ENCODE assay signal across 10 cellular contexts in genomic region chrX:129754266-129755024, GRCh38. TPM values are rescaled to one million over a fixed set of nuclear protein-coding genes. Genes with fewer than 3 reads are reported as not detected.
DNase-seq lines count a peak whose midpoint lies in the region; ATAC-seq and TF ChIP-seq lines count a peak whose summit lies in the region.
"Had no signal": no experiment of that assay in that cellular context is flagged by ENCODE, and none has a peak within 500 bp of the region (broad histone marks: within the 10 kb centered on the region; RNA-seq: fewer than 3 reads in every experiment).

No MANE protein-coding gene starts in this region.

- H3K9ac ChIP-seq in H9 (ENCODE audit: extremely low read depth, insufficient read length, low read length) (no peak overlapping the region), mesendoderm (ENCODE audit: low read length) (no peak overlapping the region)

- CTCF ChIA-PET in CD4-positive, alpha-beta T cell (lab: Charles Lee), result interaction anchor here (0.9 kb wide), 1 partner anchor 76 kb away, joined by 3 read pairs; no protein-coding TSS in a partner anchor

- WGBS in H9 (ENCODE audit: extremely low coverage, insufficient read length, low lambda C conversion rate), result no CpG with 5 or more reads among the region's 22 CpGs
- WGBS in mesendoderm (ENCODE audit: extremely low coverage, insufficient coverage, low lambda C conversion rate), result no CpG with 5 or more reads among the region's 22 CpGs

- H3K27me3 Mint-ChIP-seq in CD4-positive, alpha-beta T cell, result no peaks in the 10 kb centered on the region
- peaks cover 7% of the 10 kb centered on the region for H3K27me3 Mint-ChIP-seq in H9 (ENCODE audit: low read depth)
- H3K27me3 Mint-ChIP-seq in activated T-helper 17 cell treated with anti-CD3 and anti-CD28 coated beads, Interleukin-2, amount 50 U/mL, for 72 hours, result no peaks in the 10 kb centered on the region

- no peak for ATAC-seq in CD4-positive, alpha-beta T cell (ENCODE audit: poor library complexity)
- ATAC-seq in activated T-helper 17 cell treated with anti-CD3 and anti-CD28 coated beads, Interleukin-2, amount 50 U/mL, for 72 hours (replicated peaks), result no peak
- ATAC-seq in GM21619 (IDR thresholded peaks at IDR 0.05; ENCODE audit: unreplicated experiment) (no peak), HG03342 (IDR thresholded peaks at IDR 0.05; ENCODE audit: unreplicated experiment) (no peak)

- no peaks in the 10 kb centered on the region for H3K9me3 ChIP-seq in CD4-positive, alpha-beta T cell (ENCODE audit: control insufficient read depth, low read length)
- peaks cover 15% of the 10 kb centered on the region for H3K9me3 ChIP-seq in H9 (ENCODE audit: control insufficient read depth, low read depth, low read length)
- H3K9me3 ChIP-seq: HAP-1 had no signal

- no peak overlapping the region for H3T11ph ChIP-seq in H9 (ENCODE audit: low read length)

- H2AK5ac ChIP-seq in H9 (ENCODE audit: insufficient read length, low read length) (no peak overlapping the region), mesendoderm (ENCODE audit: low read length) (no peak overlapping the region)

- no peak for DNase-seq in CD4-positive, alpha-beta T cell
- DNase-seq in H9 (peak; percentile 62), mesendoderm (peak; percentile 48), NCI-H1930 (lab: John Stamatoyannopoulos, UW) (no peak)
- no peak for DNase-seq in effector CD8-positive, alpha-beta T cell (lab: John Stamatoyannopoulos, UW)
- DNase-seq: NCI-H524 treated with DMSO at 0.1 percent for 48 hours had no signal

- H3K79me1 ChIP-seq in H9 (ENCODE audit: insufficient read depth, low read depth, low read length, poor library complexity, severe bottlenecking) (no peaks in the 10 kb centered on the region), mesendoderm (ENCODE audit: low read length) (no peaks in the 10 kb centered on the region)

- peaks cover 58% of the 10 kb centered on the region for H3K4me1 Mint-ChIP-seq in CD4-positive, alpha-beta T cell (ENCODE audit: low read depth)
- H3K4me1 Mint-ChIP-seq in H9, result peaks cover 5 to 15% of the 10 kb centered on the region in 2 experiments
- no peaks in the 10 kb centered on the region for H3K4me1 Mint-ChIP-seq in activated T-helper 17 cell treated with anti-CD3 and anti-CD28 coated beads, Interleukin-2, amount 50 U/mL, for 72 hours

- no peaks in the 10 kb centered on the region for H3K79me2 ChIP-seq in H9 (ENCODE audit: insufficient read depth, low read length)
- H3K79me2 ChIP-seq in mesendoderm (ENCODE audit: control insufficient read depth, insufficient read depth, low read length), result no peaks in the 10 kb centered on the region

- peak overlapping the region; percentile 12 for H3K4me3 Mint-ChIP-seq in CD4-positive, alpha-beta T cell
- no peak overlapping the region for H3K4me3 Mint-ChIP-seq in H9
- H3K4me3 Mint-ChIP-seq in activated T-helper 17 cell treated with anti-CD3 and anti-CD28 coated beads, Interleukin-2, amount 50 U/mL, for 72 hours, result peak overlapping the region; percentile 30

- H4K8ac ChIP-seq in H9 (replicated peaks; ENCODE audit: insufficient read length, low read depth, low read length), result no peak overlapping the region
- no peak overlapping the region for H4K8ac ChIP-seq in mesendoderm (ENCODE audit: low read depth, low read length)

- H3K36me3 ChIP-seq in mesendoderm (ENCODE audit: control insufficient read depth, insufficient read depth, low read length), result no peaks in the 10 kb centered on the region
- H3K36me3 ChIP-seq: HAP-1 had no signal

- H2BK15ac ChIP-seq in H9 (ENCODE audit: low read depth, low read length) (no peak overlapping the region), mesendoderm (replicated peaks; ENCODE audit: low read depth) (no peak overlapping the region)

- no peak overlapping the region for H3K14ac ChIP-seq in H9 (ENCODE audit: insufficient read depth, low read length)

- H3K4me2 ChIP-seq in H9 (ENCODE audit: insufficient read depth, insufficient read length, low read length) (no peak overlapping the region), mesendoderm (ENCODE audit: low read length) (no peak overlapping the region)

- H4K5ac ChIP-seq in H9 (ENCODE audit: insufficient read length, low read depth, low read length), result peak overlapping the region; percentile 12
- H4K5ac ChIP-seq in mesendoderm (ENCODE audit: low read length), result no peak overlapping the region

- H3K18ac ChIP-seq in H9 (ENCODE audit: insufficient read length, low read depth, low read length) (no peak overlapping the region), mesendoderm (ENCODE audit: low read length) (no peak overlapping the region)

- no peak overlapping the region for H2BK20ac ChIP-seq in H9 (ENCODE audit: low read depth, low read length, poor library complexity, severe bottlenecking)

- no peak overlapping the region for H3K4me3 ChIP-seq in mesendoderm (ENCODE audit: low read length)
- H3K4me3 ChIP-seq: HAP-1 had no signal

- H3K4ac ChIP-seq in H9 (ENCODE audit: low read depth, low read length) (no peak overlapping the region), mesendoderm (ENCODE audit: low read depth, low read length) (no peak overlapping the region)

- H3K36me3 Mint-ChIP-seq in CD4-positive, alpha-beta T cell (ENCODE audit: low read depth), result no peaks in the 10 kb centered on the region
- peaks cover 0 to 3% (median 0%) of the 10 kb centered on the region in 3 experiments; a peak in 3 of 7 replicates for H3K36me3 Mint-ChIP-seq in H9 (ENCODE audit: insufficient read depth in 1 of 3, low read depth in 3 of 3)
- no peaks in the 10 kb centered on the region for H3K36me3 Mint-ChIP-seq in activated T-helper 17 cell treated with anti-CD3 and anti-CD28 coated beads, Interleukin-2, amount 50 U/mL, for 72 hours (ENCODE audit: low read depth)

- peak overlapping the region; percentile 76 for H3K27ac Mint-ChIP-seq in CD4-positive, alpha-beta T cell
- no peak overlapping the region for H3K27ac Mint-ChIP-seq in H9
- peak overlapping the region; percentile 54 for H3K27ac Mint-ChIP-seq in activated T-helper 17 cell treated with anti-CD3 and anti-CD28 coated beads, Interleukin-2, amount 50 U/mL, for 72 hours

- H2BK120ac ChIP-seq in H9 (ENCODE audit: low read depth, low read length, poor library complexity, severe bottlenecking), result no peak overlapping the region
- H2BK120ac ChIP-seq in mesendoderm (ENCODE audit: low read depth, low read length), result no peak overlapping the region

- H3K27me3 ChIP-seq in CD4-positive, alpha-beta T cell (ENCODE audit: control insufficient read depth, insufficient read depth, low read length), result no peaks in the 10 kb centered on the region
- H3K27me3 ChIP-seq in H9 (ENCODE audit: insufficient read depth, low read length) (no peaks in the 10 kb centered on the region), mesendoderm (ENCODE audit: insufficient read depth, low read length, poor library complexity) (no peaks in the 10 kb centered on the region)

- H3K56ac ChIP-seq in H9 (ENCODE audit: insufficient read length, low read depth, low read length) (no peak overlapping the region), mesendoderm (ENCODE audit: low read length) (peak overlapping the region; percentile 22)

- H4K20me1 ChIP-seq in H9 (ENCODE audit: control insufficient read depth, insufficient read depth, insufficient read length), result no peaks in the 10 kb centered on the region

- H3K23ac ChIP-seq in H9 (ENCODE audit: insufficient read length, low read depth, low read length) (no peak overlapping the region), mesendoderm (ENCODE audit: low read length) (no peak overlapping the region)

- peaks cover 4% of the 10 kb centered on the region for H3K23me2 ChIP-seq in H9 (ENCODE audit: insufficient read length, low read depth, low read length, poor library complexity, severe bottlenecking)

- no peak overlapping the region for H2BK12ac ChIP-seq in H9 (ENCODE audit: insufficient read length, low read depth, low read length)

- H3K9me3 Mint-ChIP-seq in CD4-positive, alpha-beta T cell, result no peaks in the 10 kb centered on the region
- peaks cover 0 to 74% of the 10 kb centered on the region in 2 experiments; a peak in 2 of 5 replicates for H3K9me3 Mint-ChIP-seq in H9
- no peaks in the 10 kb centered on the region for H3K9me3 Mint-ChIP-seq in activated T-helper 17 cell treated with anti-CD3 and anti-CD28 coated beads, Interleukin-2, amount 50 U/mL, for 72 hours

- H2AFZ ChIP-seq in H9 (ENCODE audit: low read length), result no peak overlapping the region

- no peak overlapping the region for H3K27ac ChIP-seq in CD4-positive, alpha-beta T cell (ENCODE audit: low read depth, low read length)
- H3K27ac ChIP-seq in H9 (ENCODE audit: insufficient read length, low read depth, low read length) (no peak overlapping the region), mesendoderm (ENCODE audit: low read depth, low read length) (no peak overlapping the region)

- intact Hi-C loops in CD4-positive, alpha-beta T cell (cut with DNase I, micrococcal nuclease), result loop anchor here (5.0 kb wide), 2 partner anchors 38 to 68 kb away; no protein-coding TSS in a partner anchor

- H3K4me1 ChIP-seq in H9 (ENCODE audit: insufficient read depth, low read length) (no peaks in the 10 kb centered on the region), mesendoderm (ENCODE audit: control insufficient read depth, low read depth, low read length) (no peaks in the 10 kb centered on the region)
- H3K4me1 ChIP-seq: HAP-1 had no signal

- no peak overlapping the region for H2BK5ac ChIP-seq in H9 (ENCODE audit: insufficient read length, low read length)
- no peak overlapping the region for H2BK5ac ChIP-seq in mesendoderm (ENCODE audit: low read length)

- no peak overlapping the region for H4K91ac ChIP-seq in H9 (ENCODE audit: insufficient read length, low read depth, low read length)

- POLR2A ChIA-PET in CD4-positive, alpha-beta T cell (lab: Charles Lee), result interaction anchor here (0.8 to 6.8 kb wide), 6 partner anchors 10 to 69 kb away, joined by 3 to 72 read pairs (median 8); partner anchors contain the start of gene SASH3

- no peak for TF ChIP-seq CTCF in CD4-positive, alpha-beta T cell (IDR thresholded peaks at IDR 0.05)
- peak; percentile 75 for TF ChIP-seq CTCF in H9 (conservative IDR thresholded peaks at IDR 0.05)

RNA-seq across cellular contexts. Expression of gene XPNPEP2, which starts 15.7 kb away (rescaled TPM):
- under 1 TPM; 0.16 to 0.17 TPM for total RNA-seq in CD4-positive, alpha-beta T cell
- 0.11 TPM in 1 of 2 replicates, not detected in the other for total RNA-seq in H9 (2021)
- total RNA-seq in activated T-helper 17 cell treated with anti-CD3 and anti-CD28 coated beads, Interleukin-2, amount 50 U/mL, for 72 hours, result under 1 TPM; 0.45 to 0.52 TPM
- 0.22 TPM for polyA plus RNA-seq in mesendoderm (2013, experiment 1 of 2)
- 0.10 TPM for polyA plus RNA-seq in mesendoderm (2013, experiment 2 of 2)

RNA-seq across cellular contexts. Expression of gene SASH3, which starts 25.3 kb away (rescaled TPM):
- total RNA-seq in CD4-positive, alpha-beta T cell, result 10 to 100 TPM; 69.0 to 70.8 TPM
- total RNA-seq in H9 (2021), result not detected in 2 replicates
- 100 to 1,000 TPM; 103 to 191 TPM for total RNA-seq in activated T-helper 17 cell treated with anti-CD3 and anti-CD28 coated beads, Interleukin-2, amount 50 U/mL, for 72 hours
- polyA plus RNA-seq in mesendoderm (2013, experiment 1 of 2), result not detected
- polyA plus RNA-seq in mesendoderm (2013, experiment 2 of 2), result not detected

Comparison
In these comparisons a context has a peak if more than half of its experiments do, and no peak if none do; other contexts are left out.
1. DNase-seq: peak in H9 (single experiment) and mesendoderm (single experiment); none in CD4-positive, alpha-beta T cell (0 of 10), NCI-H1930 (0 of 2) and effector CD8-positive, alpha-beta T cell (single experiment).
2. H3K27ac Mint-ChIP-seq: peak in CD4-positive, alpha-beta T cell (single experiment) and activated T-helper 17 cell treated with anti-CD3 and anti-CD28 coated beads, Interleukin-2, amount 50 U/mL, for 72 hours (single experiment); none in H9 (0 of 3).
3. H3K4me3 Mint-ChIP-seq: peak in CD4-positive, alpha-beta T cell (single experiment) and activated T-helper 17 cell treated with anti-CD3 and anti-CD28 coated beads, Interleukin-2, amount 50 U/mL, for 72 hours (single experiment); none in H9 (0 of 2).
4. RNA of gene SASH3, which starts 25.3 kb away (total RNA-seq): 103 to 191 TPM in activated T-helper 17 cell treated with anti-CD3 and anti-CD28 coated beads, Interleukin-2, amount 50 U/mL, for 72 hours and 69.0 to 70.8 TPM in CD4-positive, alpha-beta T cell; not detected in H9; every median in the first group is over 10 times any median in the second.